In genomic region chr9:18978188-18978587, GRCh38 we compare ENCODE assay signal across 1 cellular context.
TF ChIP-seq lines count a peak whose summit lies in the region.

No MANE protein-coding gene starts in this region.

TF ChIP-seq in HepG2, 621 proteins besides CTCF, POLR2A, EP300 and RAD21:
- no peak for TF ChIP-seq ZNF383 (CRISPR knock-in tag; IDR thresholded peaks at IDR 0.05; ENCODE audit: borderline replicate concordance)
- TF ChIP-seq ZNF768 (CRISPR knock-in tag; IDR thresholded peaks at IDR 0.05) = no peak
- TF ChIP-seq THRA (CRISPR knock-in tag; IDR thresholded peaks at IDR 0.05; ENCODE audit: borderline replicate concordance) = no peak
- TF ChIP-seq ZNF3 (CRISPR knock-in tag; IDR thresholded peaks at IDR 0.05) = no peak
- peak; percentile 4; the same call in 1 of the 2 replicates for TF ChIP-seq CEBPB (IDR thresholded peaks at IDR 0.05; ENCODE audit: borderline replicate concordance, low read depth, low read length)
- TF ChIP-seq HNF4A (CRISPR knock-in tag; IDR thresholded peaks at IDR 0.05) = peak; percentile 58
- TF ChIP-seq POLR2AphosphoS2 (IDR thresholded peaks at IDR 0.05; ENCODE audit: low read depth, low read length) = no peak
